27 cellular contexts compared by ENCODE assay signal in the genomic region with DNA sequence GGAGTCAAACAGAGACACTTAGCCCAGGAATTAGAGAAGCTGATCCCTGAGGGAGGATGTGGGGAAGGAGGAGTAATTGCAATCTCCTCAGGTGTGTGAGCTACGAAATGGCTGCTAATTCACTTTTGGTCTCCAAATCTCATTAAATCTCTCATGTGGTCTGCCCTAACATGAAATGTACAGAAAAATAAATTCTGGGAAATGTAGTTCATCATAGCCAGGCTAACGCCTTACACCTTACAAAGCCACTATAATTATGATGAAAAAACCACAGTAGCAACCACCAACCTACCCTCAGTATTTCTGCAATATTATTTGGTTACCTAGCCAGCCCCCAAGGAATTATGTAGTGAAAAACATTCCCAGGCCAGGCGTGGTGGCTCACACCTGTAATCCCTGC.
"Had no signal": no experiment of that assay in that cellular context is flagged by ENCODE, and none has a peak within 500 bp of the region (broad histone marks: within the 10 kb centered on the region; RNA-seq: fewer than 3 reads in every experiment).

No MANE protein-coding gene starts in this region.

- H3K9me3 ChIP-seq: ovary, psoas muscle, spleen, stomach, tibial artery, transverse colon, upper lobe of right lung, uterus had no signal

- H3K36me3 ChIP-seq: neural progenitor cell, ovary, spleen, stomach, tibial artery, transverse colon, upper lobe of right lung, uterus had no signal

- H3K27me3 ChIP-seq: neural progenitor cell, ovary, spleen, stomach, tibial artery, transverse colon, upper lobe of right lung, uterus had no signal

- H3K9me3 Mint-ChIP-seq: nephron had no signal

- H3K79me2 ChIP-seq: parathyroid adenoma had no signal

- H3K4me3 Mint-ChIP-seq: naive thymus-derived CD4-positive, alpha-beta T cell; nephron; neural progenitor cell; stimulated activated memory B cell treated with anti-CD40 and anti-IgM and Interleukin-4, amounts not matched to agents 10 μg/mL and 1 μg/mL and 100 μg/mL, for 72 hours; stimulated activated naive CD8-positive, alpha-beta T cell treated with anti-CD3 and anti-CD28 coated beads, Interleukin-15, Interleukin-2, amounts not matched to agents 100 ng/mL and 50 ng/mL, for 24 hours; type B pancreatic cell had no signal

- H3K36me3 Mint-ChIP-seq: stimulated activated memory B cell treated with anti-CD40 and anti-IgM and Interleukin-4, amounts not matched to agents 10 μg/mL and 1 μg/mL and 100 μg/mL, for 72 hours had no signal

- H3K9ac ChIP-seq: neural progenitor cell, parathyroid adenoma had no signal

- ATAC-seq: naive thymus-derived CD4-positive, alpha-beta T cell; psoas muscle; sciatic nerve; stimulated activated memory B cell treated with anti-CD40 and anti-IgM and Interleukin-4, amounts not matched to agents 10 μg/mL and 1 μg/mL and 100 μg/mL, for 72 hours; upper lobe of right lung had no signal

- H3K27me3 Mint-ChIP-seq: progenitor cell of endocrine pancreas; stimulated activated memory B cell treated with anti-CD40 and anti-IgM and Interleukin-4, amounts not matched to agents 10 μg/mL and 1 μg/mL and 100 μg/mL, for 72 hours; stimulated activated naive CD8-positive, alpha-beta T cell treated with anti-CD3 and anti-CD28 coated beads, Interleukin-15, Interleukin-2, amounts not matched to agents 100 ng/mL and 50 ng/mL, for 24 hours; type B pancreatic cell had no signal

- H3K27ac ChIP-seq: neural progenitor cell, ovary, parathyroid adenoma, psoas muscle, skin epidermis, spleen, stomach, tibial artery, transverse colon, upper lobe of right lung, uterus had no signal

- H3K4me1 ChIP-seq: parathyroid adenoma, psoas muscle, spleen, stomach, transverse colon, upper lobe of right lung, uterus had no signal

- H3K4me1 Mint-ChIP-seq: stimulated activated memory B cell treated with anti-CD40 and anti-IgM and Interleukin-4, amounts not matched to agents 10 μg/mL and 1 μg/mL and 100 μg/mL, for 72 hours had no signal

- H2AFZ ChIP-seq: neural progenitor cell, parathyroid adenoma had no signal

- H3K4me2 ChIP-seq: neural progenitor cell, smooth muscle cell had no signal

- H3K27ac Mint-ChIP-seq: naive thymus-derived CD4-positive, alpha-beta T cell; neural progenitor cell; progenitor cell of endocrine pancreas; stimulated activated memory B cell treated with anti-CD40 and anti-IgM and Interleukin-4, amounts not matched to agents 10 μg/mL and 1 μg/mL and 100 μg/mL, for 72 hours; stimulated activated naive CD8-positive, alpha-beta T cell treated with anti-CD3 and anti-CD28 coated beads, Interleukin-15, Interleukin-2, amounts not matched to agents 100 ng/mL and 50 ng/mL, for 24 hours; type B pancreatic cell had no signal

- DNase-seq: naive thymus-derived CD4-positive, alpha-beta T cell; occipital lobe; ovary; posterior cingulate gyrus; psoas muscle; spleen; stimulated activated CD4-positive, alpha-beta T cell treated with anti-CD3 and anti-CD28 coated beads, Interleukin-12 subunit alpha, Interleukin-12 subunit beta, amount 100 ng/mL, for 4 hours; stimulated activated CD4-positive, alpha-beta T cell treated with anti-CD3 and anti-CD28 coated beads, Interleukin-1b, Interleukin-23, amount 100 ng/mL, for 48 hours; stimulated activated CD4-positive, alpha-beta T cell treated with anti-CD3 and anti-CD28 coated beads, Interleukin-4, amount 100 ng/mL, for 1 hour; stimulated activated CD4-positive, alpha-beta T cell treated with anti-CD3 and anti-CD28 coated beads, Interleukin-4, amount 100 ng/mL, for 4 hours; stimulated activated CD8-positive, alpha-beta memory T cell treated with anti-CD3 and anti-CD28 coated beads, Interleukin-4, amount 100 ng/mL, for 48 hours; stimulated activated naive CD4-positive, alpha-beta T cell treated with Interleukin-2 at 50 U/mL for 16 hours; stomach; tibial artery; transverse colon; upper lobe of right lung; uterus had no signal

- H3K4me3 ChIP-seq: neural progenitor cell, ovary, psoas muscle, skin epidermis, smooth muscle cell, spleen, stomach, tibial artery, transverse colon, upper lobe of right lung, uterus had no signal
